9 cellular contexts compared by ENCODE assay signal in genomic region chr10:68334672-68335467, GRCh38. TPM values are rescaled to one million over a fixed set of nuclear protein-coding genes. Genes with fewer than 3 reads are reported as not detected.
DNase-seq lines count a peak whose midpoint lies in the region; ATAC-seq lines count a peak whose summit lies in the region.
"Had no signal": no experiment of that assay in that cellular context is flagged by ENCODE, and none has a peak within 500 bp of the region (broad histone marks: within the 10 kb centered on the region; RNA-seq: fewer than 3 reads in every experiment).

No MANE protein-coding gene starts in this region.

- no peak overlapping the region for H2AFZ ChIP-seq in ACC112 (ENCODE audit: low read length, unreplicated experiment)

- no peaks in the 10 kb centered on the region for H3K27me3 Mint-ChIP-seq in central memory CD8-positive, alpha-beta T cell
- H3K27me3 Mint-ChIP-seq in naive thymus-derived CD4-positive, alpha-beta T cell = peaks cover 0 to 4% (median 0%) of the 10 kb centered on the region in 5 donors

- WGBS in HUES64 = 53% methylated on average over 3 of the region's 8 CpGs

- no peak overlapping the region for H3K27ac ChIP-seq in ACC112 (ENCODE audit: low read depth, low read length)
- H3K27ac ChIP-seq in HUES64 (ENCODE audit: low read depth, low read length) = no peak overlapping the region
- H3K27ac ChIP-seq in naive thymus-derived CD4-positive, alpha-beta T cell (ENCODE audit: low read depth, low read length) = peak overlapping the region; percentile 99

- H3K4me1 ChIP-seq in ACC112 (ENCODE audit: control insufficient read depth, insufficient read depth, low read length, unreplicated experiment) (peaks cover 36% of the 10 kb centered on the region), HUES64 (ENCODE audit: insufficient read depth, low read length) (peaks cover 32% of the 10 kb centered on the region)
- peaks cover 21 to 30% of the 10 kb centered on the region in 2 donors for H3K4me1 ChIP-seq in naive thymus-derived CD4-positive, alpha-beta T cell (ENCODE audit: control insufficient read depth in 2 of 2, insufficient read depth in 2 of 2, low read length in 2 of 2)

- POLR2A ChIA-PET in naive thymus-derived CD4-positive, alpha-beta T cell (lab: Charles Lee) = interaction anchor here (1.0 to 6.0 kb wide), 3 partner anchors 13 to 450 kb away, joined by 3 to 54 read pairs (median 28); partner anchors contain the start of gene SIRT1

- intact Hi-C loops in naive thymus-derived CD4-positive, alpha-beta T cell (cut with micrococcal nuclease) = loop anchor here (2.0 to 10.0 kb wide), 7 partner anchors 14 to 790 kb away; partner anchors contain the start of genes ATOH7 (in 1 of the 2), DNA2 (in 1 of the 2) and VPS26A (in 1 of the 2)

- DNase-seq in central memory CD8-positive, alpha-beta T cell (ENCODE audit: low spot score in 2 of 2) = no peak
- DNase-seq in naive thymus-derived CD4-positive, alpha-beta T cell = no peak
- DNase-seq in NCI-H2196 treated with DMSO at 0.1 percent for 48 hours (lab: John Stamatoyannopoulos, UW; ENCODE audit: unreplicated experiment) (no peak), NK-92 (lab: John Stamatoyannopoulos, UW; ENCODE audit: unreplicated experiment) (no peak), Ammon's horn (ENCODE audit: low spot score) (no peak)
- DNase-seq: stimulated activated CD4-positive, alpha-beta T cell treated with anti-CD3 and anti-CD28 coated beads, Interleukin-2, amount 100 ng/mL, for 48 hours had no signal

- H3K9ac ChIP-seq in HUES64 (ENCODE audit: low read depth, low read length) = peak overlapping the region; percentile 100; the same call in 1 of the 2 replicates

- peaks cover 31% of the 10 kb centered on the region for H3K36me3 ChIP-seq in ACC112 (ENCODE audit: insufficient read depth, low read length)
- peaks cover 55% of the 10 kb centered on the region for H3K36me3 ChIP-seq in HUES64 (ENCODE audit: insufficient read depth, low read length)
- peaks cover 9 to 27% (median 10%) of the 10 kb centered on the region in 3 experiments for H3K36me3 ChIP-seq in naive thymus-derived CD4-positive, alpha-beta T cell (ENCODE audit: control insufficient read depth in 2 of 3, insufficient read depth in 3 of 3, low read length in 3 of 3)

- H3K4me3 ChIP-seq in ACC112 (ENCODE audit: low read depth, low read length) (peak overlapping the region; percentile 93), HUES64 (ENCODE audit: low read length) (peak overlapping the region; percentile 89)
- H3K4me3 ChIP-seq in naive thymus-derived CD4-positive, alpha-beta T cell (ENCODE audit: low read length) = peak overlapping the region; percentile 92

- H3K27me3 ChIP-seq in ACC112 (ENCODE audit: insufficient read depth, low read length) (no peaks in the 10 kb centered on the region), HUES64 (ENCODE audit: insufficient read depth, low read length) (no peaks in the 10 kb centered on the region)
- no peaks in the 10 kb centered on the region for H3K27me3 ChIP-seq in naive thymus-derived CD4-positive, alpha-beta T cell (ENCODE audit: control insufficient read depth in 2 of 2, insufficient read depth in 2 of 2, low read length in 2 of 2)

- H3K9me3 Mint-ChIP-seq in central memory CD8-positive, alpha-beta T cell = no peaks in the 10 kb centered on the region
- peaks cover 0 to 7% (median 0%) of the 10 kb centered on the region in 11 donors for H3K9me3 Mint-ChIP-seq in naive thymus-derived CD4-positive, alpha-beta T cell

- no peaks in the 10 kb centered on the region for H3K9me3 ChIP-seq in HUES64 (ENCODE audit: insufficient read depth, low read depth, low read length)
- no peaks in the 10 kb centered on the region for H3K9me3 ChIP-seq in naive thymus-derived CD4-positive, alpha-beta T cell (ENCODE audit: control insufficient read depth in 2 of 3, low read length in 3 of 3)

- CTCF ChIA-PET in naive thymus-derived CD4-positive, alpha-beta T cell (lab: Charles Lee) = interaction anchor here (1.1 kb wide), 1 partner anchor 14 kb away, joined by 4 read pairs; no protein-coding TSS in a partner anchor

- peak overlapping the region; percentile 99 for H3K4me3 Mint-ChIP-seq in central memory CD8-positive, alpha-beta T cell
- H3K4me3 Mint-ChIP-seq in naive thymus-derived CD4-positive, alpha-beta T cell = peak overlapping the region; percentile 94 to 100 (median 100)

- H3K36me3 Mint-ChIP-seq in central memory CD8-positive, alpha-beta T cell (ENCODE audit: insufficient read depth) = peaks cover 55% of the 10 kb centered on the region
- peaks cover 4 to 41% (median 18%) of the 10 kb centered on the region in 5 donors for H3K36me3 Mint-ChIP-seq in naive thymus-derived CD4-positive, alpha-beta T cell

- no peak for ATAC-seq in central memory CD8-positive, alpha-beta T cell (replicated peaks; ENCODE audit: extremely low read depth, poor library complexity, severe bottlenecking)
- no peak for ATAC-seq in naive thymus-derived CD4-positive, alpha-beta T cell
- ATAC-seq in GM19351 (IDR thresholded peaks at IDR 0.05; ENCODE audit: unreplicated experiment) = no peak

- H3K27ac Mint-ChIP-seq in central memory CD8-positive, alpha-beta T cell (ENCODE audit: low read depth) = peak overlapping the region; percentile 98
- H3K27ac Mint-ChIP-seq in naive thymus-derived CD4-positive, alpha-beta T cell = peak overlapping the region; percentile 43 to 100 (median 98)

- H3K79me2 ChIP-seq in ACC112 (ENCODE audit: control insufficient read depth, insufficient read depth, low read length, unreplicated experiment) = peaks cover 81% of the 10 kb centered on the region

- H3K4me1 Mint-ChIP-seq in central memory CD8-positive, alpha-beta T cell = peaks cover 65% of the 10 kb centered on the region
- H3K4me1 Mint-ChIP-seq in naive thymus-derived CD4-positive, alpha-beta T cell = peaks cover 55 to 78% (median 73%) of the 10 kb centered on the region in 7 donors

RNA-seq across cellular contexts. Expression of gene PBLD, which starts 2.1 kb away (rescaled TPM):
- 1.3 TPM for polyA plus RNA-seq in HUES64 (2013, experiment 1 of 2)
- polyA plus RNA-seq in HUES64 (2013, experiment 2 of 2) = 1.6 TPM
- 1 to 10 TPM; 1.3 to 3.5 (median 1.9) TPM for total RNA-seq in naive thymus-derived CD4-positive, alpha-beta T cell
- polyA plus RNA-seq in naive thymus-derived CD4-positive, alpha-beta T cell = 1 to 10 TPM in 1 of 2 donors, under 1 TPM in 1; 0.72 to 1.3 TPM

RNA-seq across cellular contexts. Expression of gene HNRNPH3, which starts 3.0 kb away (rescaled TPM):
- 226 TPM for polyA plus RNA-seq in HUES64 (2013, experiment 1 of 2)
- polyA plus RNA-seq in HUES64 (2013, experiment 2 of 2) = 250 TPM
- 100 to 1,000 TPM; 125 to 190 (median 156) TPM for total RNA-seq in naive thymus-derived CD4-positive, alpha-beta T cell
- polyA plus RNA-seq in naive thymus-derived CD4-positive, alpha-beta T cell = 100 to 1,000 TPM; 148 to 182 TPM
